12 cellular contexts compared by ENCODE assay signal in genomic region chr1:246476771-246477170, GRCh38.
"Had no signal": no experiment of that assay in that cellular context is flagged by ENCODE, and none has a peak within 500 bp of the region (broad histone marks: within the 10 kb centered on the region; RNA-seq: fewer than 3 reads in every experiment).

No MANE protein-coding gene starts in this region.

- H3K36me3 ChIP-seq: lower lobe of right lung had no signal

- H3K4me1 ChIP-seq: lower lobe of right lung had no signal

- H3K9me3 ChIP-seq: lower lobe of right lung had no signal

- DNase-seq: activated CD4-positive, alpha-beta memory T cell treated with anti-CD3 and anti-CD28 coated beads for 36 hours; activated CD4-positive, CD25-positive, alpha-beta regulatory T cell treated with anti-CD3 and anti-CD28 coated beads, Interleukin-2, amount 50 U/mL, for 72 hours; activated CD8-positive, alpha-beta memory T cell treated with anti-CD3 and anti-CD28 coated beads, Interleukin-2, amount 50 U/mL, for 4 hours; activated effector memory CD4-positive, alpha-beta T cell treated with anti-CD3 and anti-CD28 coated beads, Interleukin-2, amount 50 U/mL, for 16 hours; hypothalamus; lower lobe of right lung; naive thymus-derived CD8-positive, alpha-beta T cell; right cardiac atrium; SIG-M5; substantia nigra; trophoblast cell had no signal

- H3K27ac ChIP-seq: lower lobe of right lung had no signal

- ATAC-seq: lower lobe of right lung; naive thymus-derived CD8-positive, alpha-beta T cell; right cardiac atrium had no signal

- H3K4me3 ChIP-seq: lower lobe of right lung, smooth muscle cell had no signal
